In the genomic region with DNA sequence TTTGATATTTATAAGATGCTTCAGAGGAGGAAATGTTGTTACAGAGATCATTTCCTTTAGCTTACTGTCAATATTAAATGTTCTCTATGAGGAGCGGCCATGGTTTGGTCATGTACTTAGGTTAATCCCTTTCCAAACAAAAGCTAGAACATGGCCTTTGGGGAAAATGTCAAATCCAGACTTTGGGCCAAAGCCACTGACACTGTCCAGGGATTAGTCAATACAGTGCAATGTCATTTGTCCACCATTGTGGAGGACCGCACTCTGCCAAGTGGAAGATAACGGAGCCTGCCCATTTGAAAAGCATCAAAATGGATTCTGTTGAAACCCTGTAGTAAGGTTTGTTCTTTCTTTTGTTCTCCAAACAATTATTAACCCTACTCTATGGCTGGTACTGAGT, we compare ENCODE assay signal across 1 cellular context.
A peak's percentile ranks its signal among the peaks of the same experiment; 100 is the strongest.
TF ChIP-seq lines count a peak whose summit lies in the region.

No MANE protein-coding gene starts in this region.

TF ChIP-seq in HepG2, 621 proteins besides CTCF, POLR2A, EP300 and RAD21 (continued from another document):
- TF ChIP-seq JARID2 (CRISPR knock-in tag; IDR thresholded peaks at IDR 0.05; ENCODE audit: insufficient replicate concordance) (no peak), TSC22D2 (CRISPR knock-in tag; IDR thresholded peaks at IDR 0.05; ENCODE audit: borderline replicate concordance) (no peak), ZNF230 (CRISPR knock-in tag; IDR thresholded peaks at IDR 0.05) (no peak), GATAD2A (CRISPR knock-in tag; IDR thresholded peaks at IDR 0.05) (0 out of 2 replicates have a peak, but pooled peaks have one; percentile 16), NFRKB (IDR thresholded peaks at IDR 0.05) (no peak), ETV5 (CRISPR knock-in tag; IDR thresholded peaks at IDR 0.05; ENCODE audit: borderline replicate concordance) (peak; percentile 23; the same call in 1 of the 2 replicates), THAP9 (CRISPR knock-in tag; IDR thresholded peaks at IDR 0.05; ENCODE audit: borderline replicate concordance) (no peak), ZNF737 (CRISPR knock-in tag; IDR thresholded peaks at IDR 0.05; ENCODE audit: borderline replicate concordance) (no peak), ARNT2 (CRISPR knock-in tag; IDR thresholded peaks at IDR 0.05; ENCODE audit: low read depth) (no peak), ZNF792 (CRISPR knock-in tag; IDR thresholded peaks at IDR 0.05) (no peak), IRF2 (CRISPR knock-in tag; IDR thresholded peaks at IDR 0.05) (peak; percentile 35; the same call in 1 of the 2 replicates)
- TF ChIP-seq, protein P1, sequence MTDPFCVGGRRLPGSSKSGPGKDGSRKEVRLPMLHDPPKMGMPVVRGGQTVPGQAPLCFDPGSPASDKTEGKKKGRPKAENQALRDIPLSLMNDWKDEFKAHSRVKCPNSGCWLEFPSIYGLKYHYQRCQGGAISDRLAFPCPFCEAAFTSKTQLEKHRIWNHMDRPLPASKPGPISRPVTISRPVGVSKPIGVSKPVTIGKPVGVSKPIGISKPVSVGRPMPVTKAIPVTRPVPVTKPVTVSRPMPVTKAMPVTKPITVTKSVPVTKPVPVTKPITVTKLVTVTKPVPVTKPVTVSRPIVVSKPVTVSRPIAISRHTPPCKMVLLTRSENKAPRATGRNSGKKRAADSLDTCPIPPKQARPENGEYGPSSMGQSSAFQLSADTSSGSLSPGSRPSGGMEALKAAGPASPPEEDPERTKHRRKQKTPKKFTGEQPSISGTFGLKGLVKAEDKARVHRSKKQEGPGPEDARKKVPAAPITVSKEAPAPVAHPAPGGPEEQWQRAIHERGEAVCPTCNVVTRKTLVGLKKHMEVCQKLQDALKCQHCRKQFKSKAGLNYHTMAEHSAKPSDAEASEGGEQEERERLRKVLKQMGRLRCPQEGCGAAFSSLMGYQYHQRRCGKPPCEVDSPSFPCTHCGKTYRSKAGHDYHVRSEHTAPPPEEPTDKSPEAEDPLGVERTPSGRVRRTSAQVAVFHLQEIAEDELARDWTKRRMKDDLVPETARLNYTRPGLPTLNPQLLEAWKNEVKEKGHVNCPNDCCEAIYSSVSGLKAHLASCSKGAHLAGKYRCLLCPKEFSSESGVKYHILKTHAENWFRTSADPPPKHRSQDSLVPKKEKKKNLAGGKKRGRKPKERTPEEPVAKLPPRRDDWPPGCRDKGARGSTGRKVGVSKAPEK (CRISPR knock-in tag; IDR thresholded peaks at IDR 0.05; ENCODE audit: borderline replicate concordance) = no peak
